27 cellular contexts compared by ENCODE assay signal in the genomic region with DNA sequence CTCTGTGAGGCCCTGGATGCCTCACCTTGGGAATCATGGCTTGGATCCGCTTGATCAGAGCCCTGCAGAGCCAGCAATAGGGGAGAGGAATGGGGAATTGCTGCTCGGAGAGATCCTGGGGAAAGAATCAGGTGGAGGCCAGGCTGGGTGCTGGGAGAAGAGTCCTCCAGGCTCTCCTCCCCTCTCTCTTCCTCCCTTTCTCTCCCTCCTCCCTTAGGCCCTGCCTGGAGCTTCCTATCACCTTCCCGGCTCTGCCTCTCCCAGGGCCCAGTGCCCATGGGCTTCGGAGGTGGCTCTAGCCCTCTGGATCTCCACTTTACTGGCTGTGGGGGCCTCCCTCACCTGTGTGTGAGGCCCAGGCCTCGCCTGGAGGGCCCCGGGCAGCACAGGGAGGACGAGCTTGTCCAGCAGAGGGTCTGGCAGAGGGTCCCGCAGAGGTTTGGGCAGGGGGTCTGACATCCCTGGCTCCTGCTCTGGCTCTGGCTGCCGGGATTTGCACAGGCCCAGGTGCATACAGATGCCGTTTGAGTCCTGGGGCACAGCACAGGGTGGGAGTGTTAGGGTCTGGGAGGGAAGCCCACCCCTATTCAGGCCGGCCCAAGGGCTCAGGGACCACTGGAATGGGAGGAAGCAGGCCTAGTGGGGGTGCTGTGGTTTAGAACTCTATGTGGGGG. TPM values are rescaled to one million over a fixed set of nuclear protein-coding genes. Genes with fewer than 3 reads are reported as not detected.
"Had no signal": no experiment of that assay in that cellular context is flagged by ENCODE, and none has a peak within 500 bp of the region (broad histone marks: within the 10 kb centered on the region; RNA-seq: fewer than 3 reads in every experiment).

No MANE protein-coding gene starts in this region.

- H3K27ac Mint-ChIP-seq: activated CD4-positive, alpha-beta memory T cell treated with anti-CD3 and anti-CD28 coated beads, Interleukin-2, amount 10 ng/mL, durations not matched to agents 7 days and 5 days; activated CD4-positive, alpha-beta T cell treated with anti-CD3 and anti-CD28 coated beads, Interleukin-2, amount 10 ng/mL, durations not matched to agents 24 days and 14 days; activated CD8-positive, alpha-beta memory T cell treated with anti-CD3 and anti-CD28 coated beads, Interleukin-2, amount 10 ng/mL, durations not matched to agents 7 days and 5 days; activated naive CD4-positive, alpha-beta T cell treated with anti-CD3 and anti-CD28 coated beads, Interleukin-2, amount 50 U/mL, for 24 hours; stimulated activated naive B cell treated with anti-CD40 and anti-IgM and Interleukin-4, amounts not matched to agents 10 μg/mL and 1 μg/mL and 100 μg/mL, for 72 hours; T-helper 1 cell treated with Interleukin-12 subunit alpha and Interleukin-12 subunit beta and Interleukin-4 antibody, amounts not matched to agents 30 μg/mL and 1 μg/mL, for 36 hours; type B pancreatic cell had no signal

- H3K9ac ChIP-seq: parathyroid adenoma had no signal

- H3K4me3 Mint-ChIP-seq: activated CD4-positive, alpha-beta memory T cell treated with anti-CD3 and anti-CD28 coated beads, Interleukin-2, amount 10 ng/mL, durations not matched to agents 7 days and 5 days; activated CD4-positive, alpha-beta T cell treated with anti-CD3 and anti-CD28 coated beads, Interleukin-2, amount 10 ng/mL, durations not matched to agents 24 days and 14 days; activated CD8-positive, alpha-beta memory T cell treated with anti-CD3 and anti-CD28 coated beads, Interleukin-2, amount 10 ng/mL, durations not matched to agents 7 days and 5 days; activated naive CD4-positive, alpha-beta T cell treated with anti-CD3 and anti-CD28 coated beads, Interleukin-2, amount 50 U/mL, for 24 hours; stimulated activated naive B cell treated with anti-CD40 and anti-IgM and Interleukin-4, amounts not matched to agents 10 μg/mL and 1 μg/mL and 100 μg/mL, for 72 hours; T-helper 1 cell treated with Interleukin-12 subunit alpha and Interleukin-12 subunit beta and Interleukin-4 antibody, amounts not matched to agents 30 μg/mL and 1 μg/mL, for 36 hours; type B pancreatic cell had no signal

- H3K36me3 ChIP-seq: heart left ventricle, neutrophil had no signal

- ATAC-seq: activated CD4-positive, CD25-positive, alpha-beta regulatory T cell treated with anti-CD3 and anti-CD28 coated beads, Interleukin-2, amount 50 U/mL, for 24 hours; activated CD8-positive, alpha-beta memory T cell treated with anti-CD3 and anti-CD28 coated beads, Interleukin-2, amount 10 ng/mL, durations not matched to agents 7 days and 5 days; heart left ventricle; left cardiac atrium; naive thymus-derived CD4-positive, alpha-beta T cell; sciatic nerve; stimulated activated naive B cell treated with anti-CD40 and anti-IgM and Interleukin-4, amounts not matched to agents 10 μg/mL and 1 μg/mL and 100 μg/mL, for 72 hours had no signal

- H3K4me1 ChIP-seq: parathyroid adenoma had no signal

- H3K9me3 Mint-ChIP-seq: activated CD4-positive, alpha-beta memory T cell treated with anti-CD3 and anti-CD28 coated beads, Interleukin-2, amount 10 ng/mL, durations not matched to agents 7 days and 5 days; activated CD4-positive, alpha-beta T cell treated with anti-CD3 and anti-CD28 coated beads, Interleukin-2, amount 10 ng/mL, durations not matched to agents 24 days and 14 days; activated naive CD4-positive, alpha-beta T cell treated with anti-CD3 and anti-CD28 coated beads, Interleukin-2, amount 50 U/mL, for 24 hours; naive thymus-derived CD4-positive, alpha-beta T cell; stimulated activated naive B cell treated with anti-CD40 and anti-IgM and Interleukin-4, amounts not matched to agents 10 μg/mL and 1 μg/mL and 100 μg/mL, for 72 hours; T-helper 1 cell treated with Interleukin-12 subunit alpha and Interleukin-12 subunit beta and Interleukin-4 antibody, amounts not matched to agents 30 μg/mL and 1 μg/mL, for 36 hours; type B pancreatic cell had no signal

- H3K36me3 Mint-ChIP-seq: activated CD8-positive, alpha-beta memory T cell treated with anti-CD3 and anti-CD28 coated beads, Interleukin-2, amount 10 ng/mL, durations not matched to agents 7 days and 5 days; activated naive CD4-positive, alpha-beta T cell treated with anti-CD3 and anti-CD28 coated beads, Interleukin-2, amount 50 U/mL, for 24 hours; naive thymus-derived CD4-positive, alpha-beta T cell; type B pancreatic cell had no signal

- H3K27ac ChIP-seq: coronary artery, heart left ventricle, neutrophil, parathyroid adenoma, testis had no signal

- DNase-seq: activated CD4-positive, alpha-beta memory T cell treated with anti-CD3 and anti-CD28 coated beads, Interleukin-2, amount 10 ng/mL, durations not matched to agents 7 days and 5 days; activated CD4-positive, alpha-beta T cell treated with anti-CD3 and anti-CD28 coated beads, Interleukin-2, amount 10 ng/mL, durations not matched to agents 24 days and 14 days; activated CD8-positive, alpha-beta memory T cell treated with anti-CD3 and anti-CD28 coated beads, Interleukin-2, amount 10 ng/mL, durations not matched to agents 7 days and 5 days; activated gamma-delta T cell; activated T-cell treated with anti-CD3 and anti-CD28 coated beads for 4 hours; heart left ventricle; islet precursor cell; left cardiac atrium; naive thymus-derived CD4-positive, alpha-beta T cell; stimulated activated CD4-positive, alpha-beta T cell treated with anti-CD3 and anti-CD28 coated beads, Interleukin-15, amount 100 ng/mL, for 24 hours; stimulated activated CD4-positive, alpha-beta T cell treated with anti-CD3 and anti-CD28 coated beads, Interleukin-2, amount 100 ng/mL, for 48 hours; stimulated activated CD8-positive, alpha-beta memory T cell treated with anti-CD3 and anti-CD28 coated beads, Interleukin-4, amount 100 ng/mL, for 48 hours; stimulated activated naive B cell treated with anti-CD40 and anti-IgM and Interleukin-4, amounts not matched to agents 10 μg/mL and 1 μg/mL and 100 μg/mL, for 72 hours; testis had no signal

- H3K79me2 ChIP-seq: parathyroid adenoma had no signal

- H3K9me3 ChIP-seq: heart left ventricle, neutrophil, testis had no signal

- H3K4me1 Mint-ChIP-seq: activated CD4-positive, alpha-beta memory T cell treated with anti-CD3 and anti-CD28 coated beads, Interleukin-2, amount 10 ng/mL, durations not matched to agents 7 days and 5 days; activated naive CD4-positive, alpha-beta T cell treated with anti-CD3 and anti-CD28 coated beads, Interleukin-2, amount 50 U/mL, for 24 hours had no signal

- H3K27me3 ChIP-seq: heart left ventricle, neutrophil, testis had no signal

- H2AFZ ChIP-seq: parathyroid adenoma had no signal

- H3K4me3 ChIP-seq: coronary artery, heart left ventricle, smooth muscle cell, testis had no signal

- H3K27me3 Mint-ChIP-seq: activated CD4-positive, alpha-beta T cell treated with anti-CD3 and anti-CD28 coated beads, Interleukin-2, amount 10 ng/mL, durations not matched to agents 24 days and 14 days; activated naive CD4-positive, alpha-beta T cell treated with anti-CD3 and anti-CD28 coated beads, Interleukin-2, amount 50 U/mL, for 24 hours; type B pancreatic cell had no signal

- H3K4me2 ChIP-seq: smooth muscle cell had no signal

RNA-seq across cellular contexts. Expression of a gene that starts 2.6 kb away (rescaled TPM):
- total RNA-seq: activated CD4-positive, alpha-beta memory T cell treated with anti-CD3 and anti-CD28 coated beads, Interleukin-2, amount 10 ng/mL, durations not matched to agents 7 days and 5 days; activated CD4-positive, alpha-beta T cell treated with anti-CD3 and anti-CD28 coated beads, Interleukin-2, amount 10 ng/mL, durations not matched to agents 24 days and 14 days; activated CD8-positive, alpha-beta memory T cell treated with anti-CD3 and anti-CD28 coated beads, Interleukin-2, amount 10 ng/mL, durations not matched to agents 7 days and 5 days; bronchial epithelial cell; epithelial cell of proximal tubule; fibroblast of villous mesenchyme; lower leg skin; naive thymus-derived CD4-positive, alpha-beta T cell; smooth muscle cell had no signal
- polyA plus RNA-seq: naive thymus-derived CD4-positive, alpha-beta T cell; smooth muscle cell had no signal

RNA-seq across cellular contexts. Expression of a gene that starts 28.8 kb away (rescaled TPM):
- total RNA-seq: bronchial epithelial cell, epithelial cell of proximal tubule, fibroblast of villous mesenchyme, smooth muscle cell had no signal
- polyA plus RNA-seq: smooth muscle cell had no signal
